In the genomic region with DNA sequence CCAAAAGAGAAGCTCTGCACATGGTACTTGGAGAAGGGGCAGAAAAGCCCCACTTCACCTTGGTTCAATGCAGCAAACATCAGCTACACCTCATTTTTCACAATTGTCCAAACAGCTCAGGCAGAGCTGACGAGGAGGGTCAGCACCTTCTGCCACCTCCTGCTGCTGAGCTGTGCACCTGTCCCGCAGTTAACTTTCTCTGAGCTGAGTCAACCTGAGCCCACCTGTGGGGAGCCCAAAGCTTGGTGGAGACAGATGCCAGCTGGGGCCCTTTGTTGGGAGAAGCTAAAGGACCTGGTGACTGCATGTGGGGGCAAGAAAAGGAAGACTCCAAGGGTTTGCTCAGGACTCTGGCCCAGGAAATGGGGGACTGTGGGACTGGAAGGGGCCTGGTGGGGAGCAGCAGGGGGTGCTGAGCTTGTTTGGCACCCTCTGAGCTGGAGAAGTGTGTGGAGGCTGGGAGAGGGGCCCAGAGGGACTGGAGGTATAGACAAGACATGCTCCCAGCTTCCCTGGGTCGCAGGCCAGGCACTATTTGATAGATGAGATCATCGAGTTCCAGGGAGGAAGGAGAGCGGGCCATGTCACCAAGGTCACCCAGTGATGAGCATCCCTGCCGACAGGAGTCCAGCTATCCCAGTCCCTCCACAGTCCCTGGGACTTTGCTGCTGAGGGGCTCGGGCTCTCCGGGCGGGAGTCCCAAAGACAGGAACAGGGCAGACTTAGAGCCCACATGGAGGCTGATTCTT, we compare ENCODE assay signal across 18 cellular contexts. TPM values are rescaled to one million over a fixed set of nuclear protein-coding genes. Genes with fewer than 3 reads are reported as not detected.
A peak's percentile ranks its signal among the peaks of the same experiment; 100 is the strongest.
DNase-seq lines count a peak whose midpoint lies in the region; ATAC-seq and TF ChIP-seq lines count a peak whose summit lies in the region.
"Had no signal": no experiment of that assay in that cellular context is flagged by ENCODE, and none has a peak within 500 bp of the region (broad histone marks: within the 10 kb centered on the region; RNA-seq: fewer than 3 reads in every experiment).

No MANE protein-coding gene starts in this region.

- peaks cover 33% of the 10 kb centered on the region for H3K4me1 Mint-ChIP-seq in neural crest cell

- H3K27me3 Mint-ChIP-seq in neural crest cell (ENCODE audit: low read depth) = peaks cover 3% of the 10 kb centered on the region

- TF ChIP-seq CTCF in GM10266 (IDR thresholded peaks at IDR 0.05; ENCODE audit: control insufficient read depth, insufficient read depth, low read depth, missing control alignments) (no peak), VCaP (conservative IDR thresholded peaks at IDR 0.05) (no peak), neural crest cell (conservative IDR thresholded peaks at IDR 0.05) (no peak)

- H3K27ac ChIP-seq in VCaP = peak overlapping the region; percentile 66
- H3K27ac ChIP-seq: BLaER1 treated with 17β-estradiol and CSF1 and Interleukin-3, amounts not matched to agents 10 nM and 100 nM had no signal

- H3K27ac Mint-ChIP-seq in neural crest cell (ENCODE audit: unreplicated experiment) = peak overlapping the region; percentile 87
- H3K27ac Mint-ChIP-seq: effector memory CD8-positive, alpha-beta T cell; nephron progenitor cell had no signal

- peak overlapping the region; percentile 79 for H3K4me3 Mint-ChIP-seq in neural crest cell

- H3K9me3 Mint-ChIP-seq in neural crest cell = no peaks in the 10 kb centered on the region
- H3K9me3 Mint-ChIP-seq: effector memory CD8-positive, alpha-beta T cell; nephron progenitor cell had no signal

- H3K36me3 Mint-ChIP-seq in neural crest cell (ENCODE audit: low read depth) = no peaks in the 10 kb centered on the region

- DNase-seq in GM10266 (ENCODE audit: extremely low spot score) = peak; percentile 6
- DNase-seq in HuH-7.5 (ENCODE audit: low spot score) = peak; percentile 52
- DNase-seq in neural crest cell (ENCODE audit: low read depth, low spot score) = no peak
- no peak for DNase-seq in T1000 (lab: John Stamatoyannopoulos, UW)
- DNase-seq: amygdala; effector memory CD8-positive, alpha-beta T cell; mesenchymal stem cell; NCI-H2029 treated with DMSO at 0.1 percent for 48 hours; nephron progenitor cell; stimulated activated naive CD4-positive, alpha-beta T cell had no signal

- no peak for ATAC-seq in GM21723 (IDR thresholded peaks at IDR 0.05; ENCODE audit: unreplicated experiment)
- no peak for ATAC-seq in HG02973 (IDR thresholded peaks at IDR 0.05; ENCODE audit: unreplicated experiment)
- ATAC-seq: activated CD4-positive, CD25-positive, alpha-beta regulatory T cell treated with anti-CD3 and anti-CD28 coated beads, Interleukin-2, amount 50 U/mL, for 24 hours; effector memory CD8-positive, alpha-beta T cell had no signal

RNA-seq across cellular contexts. Expression of gene KCNJ4, which starts 53.5 kb away (rescaled TPM):
- total RNA-seq in neural crest cell = 4.0 and 4.4 TPM in 2 replicates
- total RNA-seq: HT-29; renal cortical epithelial cell; T-helper 1 cell treated with Interleukin-12 subunit alpha and Interleukin-12 subunit beta and Interleukin-4 antibody, amounts not matched to agents 30 ng/mL and 1 ng/mL, for 36 hours had no signal

Comparison
In these comparisons a context has a peak if more than half of its experiments do, and no peak if none do; other contexts are left out.
1. DNase-seq: peak in GM10266 (single experiment) and HuH-7.5 (single experiment); none in neural crest cell (single experiment) and T1000 (single experiment).